Comparison of ENCODE assay signal across 8 cellular contexts in genomic region chr14:77459072-77459723, GRCh38. TPM values are rescaled to one million over a fixed set of nuclear protein-coding genes. Genes with fewer than 3 reads are reported as not detected.
DNase-seq lines count a peak whose midpoint lies in the region.

No MANE protein-coding gene starts in this region.

- H4K12ac ChIP-seq in trophoblast cell (ENCODE audit: low read depth, low read length) = no peak overlapping the region

- H3K4me3 ChIP-seq in HUES64 (ENCODE audit: low read length) = peak overlapping the region; percentile 85
- no peak overlapping the region for H3K4me3 ChIP-seq in trophoblast cell (ENCODE audit: low read depth, low read length)

- DNase-seq in COLO829 (ENCODE audit: low spot score) (peak; percentile 62), RPMI7951 (ENCODE audit: low read depth) (peak; percentile 54), glomerular endothelial cell (ENCODE audit: extremely low read depth, low read depth, low spot score) (peak; percentile 71), trophoblast cell (peak; percentile 72 to 86), ureter (ENCODE audit: low spot score) (peak; percentile 61), cerebellar nuclear complex (lab: John Stamatoyannopoulos, UW) (no peak)
- peak; percentile 66 for DNase-seq in activated naive CD4-positive, alpha-beta T cell treated with Interleukin-2 at 50 U/mL for 16 hours

- H3K18ac ChIP-seq in trophoblast cell (ENCODE audit: low read length) = no peak overlapping the region

- no peak overlapping the region for H2AK5ac ChIP-seq in trophoblast cell (ENCODE audit: low read length)

- H4K91ac ChIP-seq in trophoblast cell (ENCODE audit: low read depth, low read length) = no peak overlapping the region

- no peak overlapping the region for H3K14ac ChIP-seq in trophoblast cell (ENCODE audit: low read length)

- H3K4me2 ChIP-seq in trophoblast cell (ENCODE audit: low read length) = peak overlapping the region; percentile 90

- H3K36me3 ChIP-seq in HUES64 (ENCODE audit: insufficient read depth, low read length) (peaks cover 46% of the 10 kb centered on the region), trophoblast cell (ENCODE audit: control insufficient read depth in 1 of 2, insufficient read depth in 2 of 2, low read length in 2 of 2) (peaks cover 19 to 40% of the 10 kb centered on the region in 2 experiments)

- peak overlapping the region; percentile 1 for H3K4ac ChIP-seq in trophoblast cell (ENCODE audit: low read depth, low read length)

- H3K23ac ChIP-seq in trophoblast cell (ENCODE audit: low read length) = no peak overlapping the region

- WGBS in HUES64 = 51% methylated on average over 13 of the region's 13 CpGs
- WGBS in trophoblast cell (ENCODE audit: extremely low coverage, insufficient coverage, insufficient read length) = no CpG with 5 or more reads among the region's 13 CpGs

- peaks cover 9% of the 10 kb centered on the region for H3K79me1 ChIP-seq in trophoblast cell (ENCODE audit: low read length)

- H4K8ac ChIP-seq in trophoblast cell (ENCODE audit: low read depth, low read length) = no peak overlapping the region

- no peak overlapping the region for H2AFZ ChIP-seq in trophoblast cell (ENCODE audit: insufficient read depth, low read length, poor library complexity)

- peaks cover 6% of the 10 kb centered on the region; the same call in 1 of the 2 replicates for H3K4me1 ChIP-seq in HUES64 (ENCODE audit: insufficient read depth, low read length)
- H3K4me1 ChIP-seq in trophoblast cell (ENCODE audit: control insufficient read depth in 1 of 2, insufficient read depth in 2 of 2, low read length in 2 of 2) = no peaks in the 10 kb centered on the region

- H3K27ac ChIP-seq in HUES64 (ENCODE audit: low read depth, low read length) (no peak overlapping the region), trophoblast cell (ENCODE audit: low read depth, low read length) (no peak overlapping the region)

- H3K27me3 ChIP-seq in HUES64 (ENCODE audit: insufficient read depth, low read length) (no peaks in the 10 kb centered on the region), trophoblast cell (ENCODE audit: insufficient read depth, low read length) (no peaks in the 10 kb centered on the region)

- H3K9me3 ChIP-seq in HUES64 (ENCODE audit: insufficient read depth, low read depth, low read length) (no peaks in the 10 kb centered on the region), trophoblast cell (ENCODE audit: insufficient read depth, low read depth, low read length) (no peaks in the 10 kb centered on the region)

- H2BK5ac ChIP-seq in trophoblast cell (ENCODE audit: low read depth, low read length, poor library complexity) = no peak overlapping the region

- H2BK12ac ChIP-seq in trophoblast cell (ENCODE audit: low read length) = no peak overlapping the region

- H3K9ac ChIP-seq in HUES64 (ENCODE audit: low read depth, low read length) = peak overlapping the region; percentile 95
- H3K9ac ChIP-seq in trophoblast cell (ENCODE audit: low read length) = no peak overlapping the region

- no peak overlapping the region for H2BK120ac ChIP-seq in trophoblast cell (ENCODE audit: insufficient read depth, low read length, poor library complexity)

- H3K79me2 ChIP-seq in trophoblast cell (ENCODE audit: control insufficient read depth, insufficient read depth, low read length, poor library complexity) = peaks cover 8% of the 10 kb centered on the region

RNA-seq across cellular contexts. Expression of gene AHSA1, which starts 1.3 kb away (rescaled TPM):
- 111 TPM for polyA plus RNA-seq in HUES64 (2013, experiment 1 of 2)
- polyA plus RNA-seq in HUES64 (2013, experiment 2 of 2) = 107 TPM
- total RNA-seq in RPMI7951 (2014; rRNA removed; shearing (Covaris generic)) = 199 and 204 TPM in 2 replicates
- total RNA-seq in glomerular endothelial cell (113 and 121 TPM in 2 replicates), ureter (131 TPM)
- polyA plus RNA-seq in trophoblast cell (2013) = 98.3 and 100 TPM in 2 replicates

RNA-seq across cellular contexts. Expression of gene VIPAS39, which starts 1.8 kb away (rescaled TPM):
- 17.4 TPM for polyA plus RNA-seq in HUES64 (2013, experiment 1 of 2)
- polyA plus RNA-seq in HUES64 (2013, experiment 2 of 2) = 18.9 TPM
- total RNA-seq in RPMI7951 (2014; rRNA removed; shearing (Covaris generic)) = 18.4 TPM in 2 replicates
- 29.1 and 29.6 TPM in 2 replicates for total RNA-seq in glomerular endothelial cell
- polyA plus RNA-seq in trophoblast cell (2013) = 18.6 and 19.9 TPM in 2 replicates
- total RNA-seq in ureter = 18.2 TPM

RNA-seq across cellular contexts. Expression of gene NOXRED1, which starts 35.9 kb away (rescaled TPM):
- not detected for polyA plus RNA-seq in HUES64 (2013, experiment 1 of 2)
- not detected for polyA plus RNA-seq in HUES64 (2013, experiment 2 of 2)
- not detected in 2 replicates for total RNA-seq in RPMI7951 (2014; rRNA removed; shearing (Covaris generic))
- total RNA-seq in glomerular endothelial cell = 0.12 TPM in 1 of 2 replicates, not detected in the other
- 0.15 and 0.22 TPM in 2 replicates for polyA plus RNA-seq in trophoblast cell (2013)
- total RNA-seq in ureter = 1.7 TPM

RNA-seq across cellular contexts. Expression of gene ISM2, which starts 39.4 kb away (rescaled TPM):
- 0.25 TPM for polyA plus RNA-seq in HUES64 (2013, experiment 1 of 2)
- 0.25 TPM for polyA plus RNA-seq in HUES64 (2013, experiment 2 of 2)
- total RNA-seq in RPMI7951 (2014; rRNA removed; shearing (Covaris generic)) = under 0.01 TPM in 1 of 2 replicates, not detected in the other
- total RNA-seq in glomerular endothelial cell = 0.41 TPM in 1 of 2 replicates, not detected in the other
- polyA plus RNA-seq in trophoblast cell (2013) = 26.2 and 34.1 TPM in 2 replicates
- 3.5 TPM for total RNA-seq in ureter

Comparison
In these comparisons a context has a peak if more than half of its experiments do, and no peak if none do; other contexts are left out.
1. DNase-seq: peak in COLO829 (single experiment), RPMI7951 (single experiment), activated naive CD4-positive, alpha-beta T cell treated with Interleukin-2 at 50 U/mL for 16 hours (single experiment), glomerular endothelial cell (single experiment), trophoblast cell (2 of 2) and ureter (single experiment); none in cerebellar nuclear complex (0 of 2).